27 cellular contexts compared by ENCODE assay signal in genomic region chr7:69568266-69568665, GRCh38.
"Had no signal": no experiment of that assay in that cellular context is flagged by ENCODE, and none has a peak within 500 bp of the region (broad histone marks: within the 10 kb centered on the region; RNA-seq: fewer than 3 reads in every experiment).

No MANE protein-coding gene starts in this region.

- H3K27ac Mint-ChIP-seq: activated CD4-positive, alpha-beta memory T cell treated with anti-CD3 and anti-CD28 coated beads, Interleukin-2, amount 10 ng/mL, durations not matched to agents 7 days and 5 days; activated CD4-positive, alpha-beta T cell treated with anti-CD3 and anti-CD28 coated beads for 36 hours; activated naive CD4-positive, alpha-beta T cell treated with anti-CD3 and anti-CD28 coated beads for 36 hours; activated naive CD8-positive, alpha-beta T cell; activated T-helper 17 cell treated with anti-CD3 and anti-CD28 coated beads, Interleukin-2, amount 50 U/mL, for 72 hours; T-cell had no signal

- DNase-seq: activated CD4-positive, alpha-beta memory T cell treated with anti-CD3 and anti-CD28 coated beads, Interleukin-2, amount 10 ng/mL, durations not matched to agents 7 days and 5 days; activated CD4-positive, alpha-beta T cell treated with anti-CD3 and anti-CD28 coated beads for 36 hours; activated CD4-positive, alpha-beta T cell treated with anti-CD3 and anti-CD28 coated beads, Interleukin-2, amount 50 U/mL, for 1 hour; activated gamma-delta T cell; activated naive CD4-positive, alpha-beta T cell treated with anti-CD3 and anti-CD28 coated beads for 36 hours; activated T-cell treated with anti-CD3 and anti-CD28 coated beads for 4 hours; activated T-cell treated with anti-CD3 and anti-CD28 coated beads, Interleukin-2, amount 50 U/mL, for 48 hours; amygdala; central memory CD4-positive, alpha-beta T cell; IMR-90; Kasumi-1; KBM-7; MV-4-11; NCI-H1092 treated with DMSO at 0.1 percent for 48 hours; NCI-H1417 treated with DMSO at 0.1 percent for 48 hours; NCI-H1694 treated with DMSO at 0.1 percent for 48 hours; NCI-H2029 treated with DMSO at 0.1 percent for 48 hours; NCI-H446; NCI-H524; NCI-H748 treated with DMSO at 0.1 percent for 48 hours; OCI-M1; RPMI8226; T-cell had no signal

- H3K36me3 Mint-ChIP-seq: activated naive CD8-positive, alpha-beta T cell; T-cell had no signal

- H3K4me3 Mint-ChIP-seq: activated CD4-positive, alpha-beta memory T cell treated with anti-CD3 and anti-CD28 coated beads, Interleukin-2, amount 10 ng/mL, durations not matched to agents 7 days and 5 days; activated CD4-positive, alpha-beta T cell treated with anti-CD3 and anti-CD28 coated beads for 36 hours; activated naive CD4-positive, alpha-beta T cell treated with anti-CD3 and anti-CD28 coated beads for 36 hours; activated naive CD8-positive, alpha-beta T cell; activated T-helper 17 cell treated with anti-CD3 and anti-CD28 coated beads, Interleukin-2, amount 50 U/mL, for 72 hours; T-cell had no signal

- H3K9me3 Mint-ChIP-seq: activated CD4-positive, alpha-beta memory T cell treated with anti-CD3 and anti-CD28 coated beads, Interleukin-2, amount 10 ng/mL, durations not matched to agents 7 days and 5 days; activated naive CD4-positive, alpha-beta T cell treated with anti-CD3 and anti-CD28 coated beads for 36 hours; activated T-helper 17 cell treated with anti-CD3 and anti-CD28 coated beads, Interleukin-2, amount 50 U/mL, for 72 hours; T-cell had no signal

- H3K27me3 Mint-ChIP-seq: activated CD4-positive, alpha-beta memory T cell treated with anti-CD3 and anti-CD28 coated beads, Interleukin-2, amount 10 ng/mL, durations not matched to agents 7 days and 5 days; activated naive CD8-positive, alpha-beta T cell had no signal

- H3K4me1 Mint-ChIP-seq: activated CD4-positive, alpha-beta memory T cell treated with anti-CD3 and anti-CD28 coated beads, Interleukin-2, amount 10 ng/mL, durations not matched to agents 7 days and 5 days; activated CD4-positive, alpha-beta T cell treated with anti-CD3 and anti-CD28 coated beads for 36 hours; activated T-helper 17 cell treated with anti-CD3 and anti-CD28 coated beads, Interleukin-2, amount 50 U/mL, for 72 hours; T-cell had no signal

- ATAC-seq: activated CD4-positive, alpha-beta T cell treated with anti-CD3 and anti-CD28 coated beads for 36 hours; activated T-helper 17 cell treated with anti-CD3 and anti-CD28 coated beads, Interleukin-2, amount 50 U/mL, for 72 hours; Panc1; Right ventricle myocardium inferior; T-cell had no signal
